19 cellular contexts compared by ENCODE assay signal in the genomic region with DNA sequence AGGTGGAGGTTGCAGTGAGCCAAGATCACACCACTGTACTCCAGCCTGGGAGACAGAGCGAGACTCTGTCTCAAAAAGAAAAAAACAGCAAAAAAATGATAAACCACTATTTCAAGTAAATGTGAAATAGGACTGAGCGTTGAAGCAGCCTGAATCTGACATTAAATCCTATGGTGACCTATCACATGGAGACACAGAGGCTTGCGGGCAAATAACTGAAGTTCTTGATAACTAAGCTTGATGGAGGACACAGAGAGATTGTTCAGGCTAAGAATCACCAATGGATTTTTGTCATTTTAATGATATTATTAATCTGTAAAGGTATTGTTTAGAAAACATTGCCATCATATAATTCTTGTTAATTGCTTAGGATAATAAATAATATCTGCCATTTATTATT. TPM values are rescaled to one million over a fixed set of nuclear protein-coding genes. Genes with fewer than 3 reads are reported as not detected.
DNase-seq lines count a peak whose midpoint lies in the region; ATAC-seq and TF ChIP-seq lines count a peak whose summit lies in the region.
"Had no signal": no experiment of that assay in that cellular context is flagged by ENCODE, and none has a peak within 500 bp of the region (broad histone marks: within the 10 kb centered on the region; RNA-seq: fewer than 3 reads in every experiment).

No MANE protein-coding gene starts in this region.

- no peak for DNase-seq in CD4-positive, alpha-beta T cell
- DNase-seq in HFFc6 = no peak
- DNase-seq in T-cell = no peak
- no peak for DNase-seq in naive thymus-derived CD4-positive, alpha-beta T cell
- no peak for DNase-seq in suprapubic skin (ENCODE audit: low spot score in 2 of 2)
- DNase-seq in SIG-M5 treated with dmso at 0.1 percent for 504 hours (lab: John Stamatoyannopoulos, UW; ENCODE audit: unreplicated experiment) = no peak
- DNase-seq: C1 segment of cervical spinal cord; Caco-2; CD8-positive, alpha-beta T cell; DMS153; DMS79; EL; GDM1; H9 had no signal

- no peaks in the 10 kb centered on the region for H3K36me3 ChIP-seq in naive thymus-derived CD4-positive, alpha-beta T cell (ENCODE audit: control insufficient read depth in 2 of 3, insufficient read depth in 3 of 3, low read length in 3 of 3)
- no peaks in the 10 kb centered on the region for H3K36me3 ChIP-seq in suprapubic skin

- H3K9me3 ChIP-seq in CD4-positive, alpha-beta T cell (ENCODE audit: control insufficient read depth, low read length) = no peaks in the 10 kb centered on the region
- H3K9me3 ChIP-seq in naive thymus-derived CD4-positive, alpha-beta T cell (ENCODE audit: control insufficient read depth in 2 of 3, low read length in 3 of 3) = no peaks in the 10 kb centered on the region
- no peaks in the 10 kb centered on the region for H3K9me3 ChIP-seq in suprapubic skin
- H3K9me3 ChIP-seq: Caco-2 had no signal

- no peaks in the 10 kb centered on the region for H3K27me3 Mint-ChIP-seq in CD4-positive, alpha-beta T cell
- H3K27me3 Mint-ChIP-seq in HFFc6 (ENCODE audit: insufficient read depth) = no peaks in the 10 kb centered on the region
- H3K27me3 Mint-ChIP-seq in T-cell = no peaks in the 10 kb centered on the region
- H3K27me3 Mint-ChIP-seq in naive thymus-derived CD4-positive, alpha-beta T cell = peaks cover 0 to 2% (median 0%) of the 10 kb centered on the region in 5 donors

- TF ChIP-seq CTCF in CD4-positive, alpha-beta T cell (IDR thresholded peaks at IDR 0.05) = no peak
- TF ChIP-seq CTCF in HFFc6 (IDR thresholded peaks at IDR 0.05) (no peak), suprapubic skin (IDR thresholded peaks at IDR 0.05) (no peak)

- no peaks in the 10 kb centered on the region for H3K36me3 Mint-ChIP-seq in CD4-positive, alpha-beta T cell (ENCODE audit: low read depth)
- H3K36me3 Mint-ChIP-seq in HFFc6 (ENCODE audit: low read depth) = no peaks in the 10 kb centered on the region
- H3K36me3 Mint-ChIP-seq in T-cell = no peaks in the 10 kb centered on the region
- peaks cover 0 to 4% (median 0%) of the 10 kb centered on the region in 5 donors for H3K36me3 Mint-ChIP-seq in naive thymus-derived CD4-positive, alpha-beta T cell
- H3K36me3 Mint-ChIP-seq: CD8-positive, alpha-beta T cell had no signal

- H3K27ac ChIP-seq in CD4-positive, alpha-beta T cell (ENCODE audit: low read depth, low read length) = no peak overlapping the region
- no peak overlapping the region for H3K27ac ChIP-seq in naive thymus-derived CD4-positive, alpha-beta T cell (ENCODE audit: low read depth, low read length)
- no peak overlapping the region for H3K27ac ChIP-seq in suprapubic skin

- H3K4me3 Mint-ChIP-seq in CD4-positive, alpha-beta T cell = no peak overlapping the region
- H3K4me3 Mint-ChIP-seq in HFFc6 (no peak overlapping the region), T-cell (no peak overlapping the region)
- H3K4me3 Mint-ChIP-seq in naive thymus-derived CD4-positive, alpha-beta T cell = no peak overlapping the region
- H3K4me3 Mint-ChIP-seq: CD8-positive, alpha-beta T cell; GM23338; H9 had no signal

- no peak overlapping the region for H3K4me3 ChIP-seq in naive thymus-derived CD4-positive, alpha-beta T cell (ENCODE audit: low read length)
- no peak overlapping the region for H3K4me3 ChIP-seq in suprapubic skin
- H3K4me3 ChIP-seq: GM12878, GM23338 had no signal

- peaks cover 26 to 34% of the 10 kb centered on the region in 2 donors for H3K4me1 ChIP-seq in naive thymus-derived CD4-positive, alpha-beta T cell (ENCODE audit: control insufficient read depth in 2 of 2, insufficient read depth in 2 of 2, low read length in 2 of 2)
- H3K4me1 ChIP-seq in suprapubic skin = no peaks in the 10 kb centered on the region

- POLR2A ChIA-PET in CD4-positive, alpha-beta T cell (lab: Charles Lee) = interaction anchor here (0.6 to 3.5 kb wide), 4 partner anchors 9 to 87 kb away, joined by 3 to 114 read pairs (median 13); partner anchors contain the start of gene IL6ST
- POLR2A ChIA-PET in T-cell (lab: Charles Lee) = interaction anchor here in 1 of 2 donors (0.8 kb wide), 1 partner anchor 100 kb away, joined by 3 read pairs; no protein-coding TSS in a partner anchor
- POLR2A ChIA-PET in naive thymus-derived CD4-positive, alpha-beta T cell (lab: Charles Lee) = interaction anchor here (0.6 to 3.8 kb wide), 9 partner anchors 8 to 900 kb away, joined by 3 to 56 read pairs (median 3); partner anchors contain the start of genes DHX29 and IL6ST

- no peak for TF ChIP-seq EP300 in suprapubic skin (IDR thresholded peaks at IDR 0.05)

- CTCF ChIA-PET in CD4-positive, alpha-beta T cell (lab: Charles Lee) = interaction anchor here (0.7 kb wide), 1 partner anchor 16 kb away, joined by 3 read pairs; the partner anchor contains the start of gene IL6ST
- CTCF ChIA-PET in T-cell (lab: Charles Lee) = interaction anchor here in 1 of 2 donors (0.7 kb wide), 1 partner anchor 1052 kb away, joined by 6 read pairs; no protein-coding TSS in a partner anchor
- CTCF ChIA-PET in naive thymus-derived CD4-positive, alpha-beta T cell (lab: Charles Lee) = interaction anchor here (0.7 to 1.2 kb wide), 2 partner anchors 16 to 28 kb away, joined by 3 read pairs; no protein-coding TSS in a partner anchor

- H3K4me1 Mint-ChIP-seq in CD4-positive, alpha-beta T cell (ENCODE audit: low read depth) = peaks cover 51% of the 10 kb centered on the region
- H3K4me1 Mint-ChIP-seq in HFFc6 (ENCODE audit: low read depth) = peaks cover 44% of the 10 kb centered on the region
- peaks cover 43 to 52% (median 48%) of the 10 kb centered on the region in 3 donors for H3K4me1 Mint-ChIP-seq in T-cell
- peaks cover 33 to 59% (median 55%) of the 10 kb centered on the region in 7 donors for H3K4me1 Mint-ChIP-seq in naive thymus-derived CD4-positive, alpha-beta T cell

- intact Hi-C loops in CD4-positive, alpha-beta T cell (cut with DNase I, micrococcal nuclease) = loop anchor here in 1 of 2 experiments (5.0 kb wide), 1 partner anchor 47 kb away; no protein-coding TSS in a partner anchor
- intact Hi-C loops in naive thymus-derived CD4-positive, alpha-beta T cell (cut with micrococcal nuclease) = loop anchor here in 1 of 2 donors (5.0 kb wide), 1 partner anchor 317 kb away; no protein-coding TSS in a partner anchor

- no peaks in the 10 kb centered on the region for H3K9me3 Mint-ChIP-seq in CD4-positive, alpha-beta T cell
- H3K9me3 Mint-ChIP-seq in HFFc6 (no peaks in the 10 kb centered on the region), T-cell (no peaks in the 10 kb centered on the region)
- H3K9me3 Mint-ChIP-seq in naive thymus-derived CD4-positive, alpha-beta T cell = peaks cover 0 to 2% (median 0%) of the 10 kb centered on the region in 11 donors
- H3K9me3 Mint-ChIP-seq: CD8-positive, alpha-beta T cell had no signal

- TF ChIP-seq POLR2A in suprapubic skin (IDR thresholded peaks at IDR 0.05) (no peak), GM18505 (IDR thresholded peaks at IDR 0.05; ENCODE audit: borderline replicate concordance, extremely low read depth, insufficient read depth, insufficient read length) (no peak)

- WGBS in suprapubic skin = 97% methylated on average over 3 of the region's 3 CpGs

- no peak for ATAC-seq in CD4-positive, alpha-beta T cell (ENCODE audit: poor library complexity)
- ATAC-seq in T-cell (replicated peaks in 1 of 4) (no peak), esophagus mucosa (no peak), GM18505 (IDR thresholded peaks at IDR 0.05; ENCODE audit: unreplicated experiment) (no peak)
- ATAC-seq in naive thymus-derived CD4-positive, alpha-beta T cell = no peak
- ATAC-seq: CD8-positive, alpha-beta T cell; GM12878; GM23338; HCT116 had no signal

- H3K27ac Mint-ChIP-seq in CD4-positive, alpha-beta T cell = peak overlapping the region; percentile 75
- H3K27ac Mint-ChIP-seq in HFFc6 = peak overlapping the region; percentile 90; the same call in 1 of the 2 replicates
- H3K27ac Mint-ChIP-seq in T-cell = peak overlapping the region; percentile 76 to 86
- peak overlapping the region in 7 of 9 donors; percentile 45 to 96 (median 82) for H3K27ac Mint-ChIP-seq in naive thymus-derived CD4-positive, alpha-beta T cell
- H3K27ac Mint-ChIP-seq: CD8-positive, alpha-beta T cell; GM23338 had no signal

- no peaks in the 10 kb centered on the region for H3K27me3 ChIP-seq in CD4-positive, alpha-beta T cell (ENCODE audit: control insufficient read depth, insufficient read depth, low read length)
- H3K27me3 ChIP-seq in naive thymus-derived CD4-positive, alpha-beta T cell (ENCODE audit: control insufficient read depth in 2 of 2, insufficient read depth in 2 of 2, low read length in 2 of 2) = no peaks in the 10 kb centered on the region
- H3K27me3 ChIP-seq in suprapubic skin = no peaks in the 10 kb centered on the region

RNA-seq across cellular contexts. Expression of gene IL6ST, which starts 15.7 kb away (rescaled TPM):
- 100 to 1,000 TPM; 377 to 404 TPM for total RNA-seq in CD4-positive, alpha-beta T cell
- 100 to 1,000 TPM; 187 to 265 (median 216) TPM for total RNA-seq in HFFc6 (2021; fragmentation: NEBNext Ultra II Directional; extraction: Animal tissue kit (Norgen Biotek cat#: 25700))
- total RNA-seq in T-cell (100 to 1,000 TPM; 113 to 330 (median 129) TPM), esophagus mucosa (55.2 TPM), suprapubic skin (100 to 1,000 TPM in 1 of 4 donors, 10 to 100 TPM in 3; 47.0 to 110 (median 87.5) TPM)
- 100 to 1,000 TPM; 101 to 372 (median 346) TPM for total RNA-seq in naive thymus-derived CD4-positive, alpha-beta T cell
- polyA plus RNA-seq in naive thymus-derived CD4-positive, alpha-beta T cell = 100 to 1,000 TPM; 130 to 148 TPM
